ENCODE assay signal across 20 cellular contexts in genomic region chr1:190376067-190376466, GRCh38.
DNase-seq lines count a peak whose midpoint lies in the region; ATAC-seq, FAIRE-seq and TF ChIP-seq lines count a peak whose summit lies in the region.
"Had no signal": no experiment of that assay in that cellular context is flagged by ENCODE, and none has a peak within 500 bp of the region (broad histone marks: within the 10 kb centered on the region; RNA-seq: fewer than 3 reads in every experiment).

No MANE protein-coding gene starts in this region.

- WGBS in IMR-90 (ENCODE audit: extremely low coverage in 2 of 2, insufficient read length in 1 of 2), 2 experiments, result no CpG with 5 or more reads among the region's 1 CpG

- TF ChIP-seq RAD21 in IMR-90 (IDR thresholded peaks at IDR 0.05; ENCODE audit: low read length), result no peak

- POLR2A ChIA-PET in IMR-90 (lab: Charles Lee; ENCODE audit: unreplicated experiment), result no interaction called here

- H3K27me3 ChIP-seq in IMR-90 (ENCODE audit: control insufficient read depth, insufficient read depth, low read length), result no peaks in the 10 kb centered on the region

- DNase-seq in D721Med (ENCODE audit: insufficient read length, low spot score), result no peak
- no peak for DNase-seq in IMR-90
- DNase-seq in OCI-M1 (lab: John Stamatoyannopoulos, UW), result peak; percentile 68
- peak; percentile 16 for DNase-seq in choroid plexus epithelial cell (ENCODE audit: low read depth)
- DNase-seq in globus pallidus (ENCODE audit: low spot score), result no peak
- no peak for DNase-seq in mesenteric fat pad (ENCODE audit: low spot score)
- DNase-seq in activated CD4-positive, alpha-beta T cell treated with anti-CD3 and anti-CD28 coated beads for 1 hour, result no peak
- DNase-seq: CD4-positive, CD25-positive, alpha-beta regulatory T cell; COR-L47; GF-D8; NCI-H187 treated with DMSO at 0.1 percent for 48 hours; NCI-H510A; NCI-H748 treated with DMSO at 0.1 percent for 48 hours; SIG-M5; T-helper 1 cell had no signal

- no peak overlapping the region for H4K5ac ChIP-seq in IMR-90 (ENCODE audit: low read depth, low read length)

- no peaks in the 10 kb centered on the region for H3K79me1 ChIP-seq in IMR-90 (ENCODE audit: low read depth in 1 of 2, low read length in 2 of 2)

- no peak overlapping the region for H3K14ac ChIP-seq in IMR-90 (replicated peaks; ENCODE audit: low read depth, low read length)

- no peak overlapping the region for H3K18ac ChIP-seq in IMR-90 (ENCODE audit: low read depth, low read length)

- dilution Hi-C loops in IMR-90 (cut with HindIII; ENCODE audit: low sequenced_read_pairs, unreplicated experiment), result no loop called here

- no peak overlapping the region for H3K4ac ChIP-seq in IMR-90 (ENCODE audit: low read depth, low read length)

- in situ Hi-C loops in IMR-90 (cut with MboI; ENCODE audit: low sequenced_read_pairs), result no loop called here

- no peaks in the 10 kb centered on the region for H3K9me3 ChIP-seq in IMR-90 (ENCODE audit: control insufficient read depth, insufficient read depth, low read length)

- no peaks in the 10 kb centered on the region for H3K4me1 ChIP-seq in IMR-90 (ENCODE audit: control insufficient read depth, insufficient read depth, low read length)

- intact Hi-C loops in IMR-90 (cut with micrococcal nuclease), result loop anchor here (10.0 kb wide), 1 partner anchor 671 kb away; no protein-coding TSS in a partner anchor

- H2BK15ac ChIP-seq in IMR-90 (ENCODE audit: low read depth, low read length), result no peak overlapping the region

- no peak overlapping the region for H2BK5ac ChIP-seq in IMR-90 (ENCODE audit: low read depth, low read length, poor library complexity, severe bottlenecking)

- H3K9me1 ChIP-seq in IMR-90 (ENCODE audit: insufficient read depth, low read length), result no peaks in the 10 kb centered on the region

- FAIRE-seq in D721Med (lab: Jason Lieb, UNC), result peak; percentile 29
- FAIRE-seq: GM12878, HTR-8/SVneo had no signal

- TF ChIP-seq CTCF in D721Med (IDR thresholded peaks at IDR 0.05; ENCODE audit: insufficient read depth, missing control alignments), result no peak
- TF ChIP-seq CTCF in IMR-90 (conservative IDR thresholded peaks at IDR 0.05; ENCODE audit: low read depth, low read length), result no peak
- no peak for TF ChIP-seq CTCF in choroid plexus epithelial cell (conservative IDR thresholded peaks at IDR 0.05; ENCODE audit: low read depth, low read length)

- no peak overlapping the region for H2AK5ac ChIP-seq in IMR-90 (ENCODE audit: low read depth, low read length)

- no peak overlapping the region for H3K23ac ChIP-seq in IMR-90 (ENCODE audit: low read depth, low read length)

- H2AK9ac ChIP-seq in IMR-90 (replicated peaks; ENCODE audit: low read depth, low read length, poor library complexity), result no peak overlapping the region

- no peak for TF ChIP-seq POLR2A in IMR-90 (IDR thresholded peaks at IDR 0.05; ENCODE audit: low read depth, low read length)

- no peak overlapping the region for H2BK120ac ChIP-seq in IMR-90 (ENCODE audit: low read depth, low read length)

- H3K27ac ChIP-seq in IMR-90 (ENCODE audit: insufficient read depth, low read length), result no peak overlapping the region
- H3K27ac ChIP-seq: HL-60, RWPE1 had no signal

- no peak overlapping the region for H3K56ac ChIP-seq in IMR-90 (ENCODE audit: extremely low read depth, insufficient read depth, low read length)

- H2AFZ ChIP-seq in IMR-90 (replicated peaks; ENCODE audit: low read length, poor library complexity), result no peak overlapping the region

- no peak overlapping the region for H4K8ac ChIP-seq in IMR-90 (ENCODE audit: low read depth in 2 of 2, low read length in 2 of 2)

- no peaks in the 10 kb centered on the region for H4K20me1 ChIP-seq in IMR-90 (ENCODE audit: insufficient read depth, low read length)

- CTCF ChIA-PET in IMR-90 (lab: Yijun Ruan, JAX), result no interaction called here

- no peaks in the 10 kb centered on the region for H3K36me3 ChIP-seq in IMR-90 (ENCODE audit: control insufficient read depth, insufficient read depth, low read length)

- ATAC-seq in IMR-90 (ENCODE audit: low read depth) (no peak), GM18520 (IDR thresholded peaks at IDR 0.05; ENCODE audit: unreplicated experiment) (no peak)
- ATAC-seq: GM12878 had no signal

- BruUV-seq in IMR-90 (replicated peaks; lab: Mats Ljungman, UMichigan), result no TSS peak

- no peak overlapping the region for H2BK20ac ChIP-seq in IMR-90 (ENCODE audit: low read depth, low read length)

- no peak overlapping the region for H3K4me3 ChIP-seq in IMR-90 (ENCODE audit: insufficient read depth, low read depth, low read length)
- no peak overlapping the region for H3K4me3 ChIP-seq in choroid plexus epithelial cell (ENCODE audit: low read depth, low read length)
- H3K4me3 ChIP-seq: GM12878 had no signal

- H3K9ac ChIP-seq in IMR-90 (ENCODE audit: low read depth, low read length), result no peak overlapping the region

- no peak overlapping the region for H4K91ac ChIP-seq in IMR-90 (ENCODE audit: insufficient read depth, low read depth, low read length)

- no peak overlapping the region for H3K4me2 ChIP-seq in IMR-90 (ENCODE audit: low read depth, low read length)

TF ChIP-seq in IMR-90, 13 proteins besides CTCF, POLR2A, EP300 and RAD21:
- TF ChIP-seq CEBPB (IDR thresholded peaks at IDR 0.05; ENCODE audit: low read depth, low read length) (peak; percentile 80), RCOR1 (IDR thresholded peaks at IDR 0.05; ENCODE audit: insufficient replicate concordance, low read length) (no peak)

Comparison
In these comparisons a context has a peak if more than half of its experiments do, and no peak if none do; other contexts are left out.
1. DNase-seq: peak in OCI-M1 (single experiment) and choroid plexus epithelial cell (single experiment); none in D721Med (single experiment), IMR-90 (single experiment), globus pallidus (single experiment), mesenteric fat pad (single experiment) and activated CD4-positive, alpha-beta T cell treated with anti-CD3 and anti-CD28 coated beads for 1 hour (single experiment).